In genomic region chr14:48614003-48614402, GRCh38 we compare ENCODE assay signal across 22 cellular contexts.
DNase-seq lines count a peak whose midpoint lies in the region; ATAC-seq, FAIRE-seq and TF ChIP-seq lines count a peak whose summit lies in the region.
"Had no signal": no experiment of that assay in that cellular context is flagged by ENCODE, and none has a peak within 500 bp of the region (broad histone marks: within the 10 kb centered on the region; RNA-seq: fewer than 3 reads in every experiment).

No MANE protein-coding gene starts in this region.

- H3K27ac ChIP-seq in SK-N-SH (ENCODE audit: low read depth in 2 of 2, low read length in 1 of 2) (no peak overlapping the region), astrocyte (ENCODE audit: low read depth, low read length) (no peak overlapping the region), smooth muscle cell (ENCODE audit: low read depth) (no peak overlapping the region), left lung (no peak overlapping the region)
- H3K27ac ChIP-seq: 22Rv1, A549 had no signal

- no peaks in the 10 kb centered on the region for H3K9me2 ChIP-seq in SK-N-SH

- no peak overlapping the region for H3K4me3 Mint-ChIP-seq in astrocyte (ENCODE audit: unreplicated experiment)
- H3K4me3 Mint-ChIP-seq: CD4-positive, alpha-beta memory T cell; GM23338; H9 had no signal

- no peak overlapping the region for H3K4me3 ChIP-seq in SK-N-SH (ENCODE audit: low read depth in 2 of 2, low read length in 1 of 2)
- H3K4me3 ChIP-seq in astrocyte (ENCODE audit: insufficient read depth, low read depth, low read length) = no peak overlapping the region
- H3K4me3 ChIP-seq in choroid plexus epithelial cell (ENCODE audit: low read depth, low read length) = no peak overlapping the region
- H3K4me3 ChIP-seq in smooth muscle cell = no peak overlapping the region
- no peak overlapping the region for H3K4me3 ChIP-seq in left lung
- H3K4me3 ChIP-seq: A549, GM23338 had no signal

- no peak for ATAC-seq in SK-N-SH treated with all-trans-retinoic acid at 6 μM for 48 hours
- no peak for ATAC-seq in left lung
- no peak for ATAC-seq in Right ventricle myocardium inferior
- ATAC-seq: A549, GM23338, HCT116 had no signal

- no peak for FAIRE-seq in astrocyte (lab: Jason Lieb, UNC)
- FAIRE-seq: A549, GM12891, GM18507 had no signal

- intact Hi-C loops in left lung (cut with DNase I) (no loop called here), Right ventricle myocardium inferior (cut with DNase I) (no loop called here)

- TF ChIP-seq CTCF in SK-N-SH (IDR thresholded peaks at IDR 0.05) (no peak), astrocyte (IDR thresholded peaks at IDR 0.05; ENCODE audit: insufficient read depth, low read depth, low read length) (no peak), choroid plexus epithelial cell (conservative IDR thresholded peaks at IDR 0.05; ENCODE audit: low read depth, low read length) (no peak), smooth muscle cell (IDR thresholded peaks at IDR 0.05; ENCODE audit: borderline replicate concordance, insufficient read depth, poor library complexity, severe bottlenecking) (no peak), left lung (IDR thresholded peaks at IDR 0.05) (no peak)

- no peaks in the 10 kb centered on the region for H3K9me3 ChIP-seq in SK-N-SH
- H3K9me3 ChIP-seq in astrocyte (ENCODE audit: insufficient read depth, low read depth, low read length) = no peaks in the 10 kb centered on the region
- no peaks in the 10 kb centered on the region for H3K9me3 ChIP-seq in smooth muscle cell (replicated peaks; ENCODE audit: low read depth)
- peaks cover 0 to 26% of the 10 kb centered on the region in 2 donors for H3K9me3 ChIP-seq in left lung
- H3K9me3 ChIP-seq: A549 had no signal

- CTCF ChIA-PET in SK-N-SH (lab: Yijun Ruan, JAX) = no interaction called here

- POLR2A ChIA-PET in SK-N-SH (lab: Yijun Ruan, JAX) = no interaction called here

- H3K9ac ChIP-seq in SK-N-SH = no peak overlapping the region
- H3K9ac ChIP-seq in astrocyte (ENCODE audit: low read length) = no peak overlapping the region
- H3K9ac ChIP-seq in smooth muscle cell (ENCODE audit: low read depth) = no peak overlapping the region

- H3K79me2 ChIP-seq in SK-N-SH (ENCODE audit: insufficient read depth) (no peaks in the 10 kb centered on the region), astrocyte (ENCODE audit: insufficient read depth, low read length) (no peaks in the 10 kb centered on the region), smooth muscle cell (ENCODE audit: low read depth) (no peaks in the 10 kb centered on the region)

- H3K4me1 ChIP-seq in SK-N-SH (ENCODE audit: control insufficient read depth in 1 of 2, insufficient read depth in 2 of 2, low read depth in 1 of 2, low read length in 1 of 2) (no peaks in the 10 kb centered on the region; a peak in 1 of 4 replicates), astrocyte (ENCODE audit: insufficient read depth, low read length) (no peaks in the 10 kb centered on the region), smooth muscle cell (ENCODE audit: low read depth) (peaks cover 5% of the 10 kb centered on the region), left lung (no peaks in the 10 kb centered on the region)
- H3K4me1 ChIP-seq: A549 had no signal

- no peaks in the 10 kb centered on the region for H3F3A ChIP-seq in SK-N-SH (replicated peaks; ENCODE audit: insufficient read depth)
- H3F3A ChIP-seq in smooth muscle cell (ENCODE audit: low read depth) = no peaks in the 10 kb centered on the region

- no peak for TF ChIP-seq EP300 in SK-N-SH (IDR thresholded peaks at IDR 0.05; ENCODE audit: borderline replicate concordance in 1 of 2, low read depth in 1 of 2, low read length in 1 of 2)

- no peak for DNase-seq in SK-N-SH
- peak; percentile 3 for DNase-seq in astrocyte (ENCODE audit: low read depth)
- peak; percentile 1 for DNase-seq in choroid plexus epithelial cell (ENCODE audit: low read depth)
- no peak for DNase-seq in smooth muscle cell (lab: John Stamatoyannopoulos, UW; ENCODE audit: unreplicated experiment)
- no peak for DNase-seq in left lung
- no peak for DNase-seq in Right ventricle myocardium inferior (ENCODE audit: missing footprints)
- DNase-seq in A172 (ENCODE audit: low spot score) = no peak
- DNase-seq: ACHN; C1 segment of cervical spinal cord; Calu3; CD4-positive, alpha-beta memory T cell; COR-L47; DMS79 treated with DMSO at 0.1 percent for 48 hours; GF-D8; H9 had no signal

- H3K4me2 ChIP-seq in SK-N-SH (no peak overlapping the region), astrocyte (ENCODE audit: low read length) (no peak overlapping the region), smooth muscle cell (no peak overlapping the region)
- H3K4me2 ChIP-seq: A549, GM23338 had no signal

- H3K36me3 Mint-ChIP-seq in astrocyte (ENCODE audit: low read depth, unreplicated experiment) = peaks cover 1% of the 10 kb centered on the region
- H3K36me3 Mint-ChIP-seq: CD4-positive, alpha-beta memory T cell had no signal

- peaks cover 13% of the 10 kb centered on the region for H3K9me3 Mint-ChIP-seq in astrocyte (ENCODE audit: unreplicated experiment)

- H4K20me1 ChIP-seq in SK-N-SH (ENCODE audit: insufficient read depth) (no peaks in the 10 kb centered on the region), astrocyte (ENCODE audit: insufficient read depth, low read length) (no peaks in the 10 kb centered on the region), smooth muscle cell (ENCODE audit: low read depth) (no peaks in the 10 kb centered on the region)

- no peaks in the 10 kb centered on the region for H3K27me3 ChIP-seq in SK-N-SH (ENCODE audit: insufficient read depth)
- H3K27me3 ChIP-seq in astrocyte (ENCODE audit: insufficient read depth, low read length) = no peaks in the 10 kb centered on the region
- H3K27me3 ChIP-seq in smooth muscle cell (ENCODE audit: low read depth) = no peaks in the 10 kb centered on the region
- H3K27me3 ChIP-seq in left lung = no peaks in the 10 kb centered on the region

- H3K27me3 Mint-ChIP-seq in astrocyte (ENCODE audit: low read depth, unreplicated experiment) = no peaks in the 10 kb centered on the region
- H3K27me3 Mint-ChIP-seq: CD4-positive, alpha-beta memory T cell had no signal

- no peak for TF ChIP-seq RAD21 in SK-N-SH (IDR thresholded peaks at IDR 0.05; ENCODE audit: low read length)

- no peaks in the 10 kb centered on the region for H3K36me3 ChIP-seq in SK-N-SH (replicated peaks in 1 of 2; ENCODE audit: control insufficient read depth in 1 of 2, insufficient read depth in 2 of 2, low read length in 1 of 2)
- no peaks in the 10 kb centered on the region for H3K36me3 ChIP-seq in astrocyte (ENCODE audit: insufficient read depth, low read length)
- no peaks in the 10 kb centered on the region for H3K36me3 ChIP-seq in smooth muscle cell (ENCODE audit: low read depth)
- no peaks in the 10 kb centered on the region for H3K36me3 ChIP-seq in left lung

- no peak overlapping the region for H3K27ac Mint-ChIP-seq in astrocyte (ENCODE audit: unreplicated experiment)
- H3K27ac Mint-ChIP-seq: CD4-positive, alpha-beta memory T cell; GM23338; H9 had no signal

- H3K4me1 Mint-ChIP-seq in astrocyte (ENCODE audit: low read depth, unreplicated experiment) = no peaks in the 10 kb centered on the region
- H3K4me1 Mint-ChIP-seq: CD4-positive, alpha-beta memory T cell; GM23338; H9 had no signal

- WGBS in SK-N-SH (ENCODE audit: low lambda C conversion rate) = 28% methylated on average over 2 of the region's 2 CpGs
- 73% methylated on average over 2 of the region's 2 CpGs for WGBS in smooth muscle cell (ENCODE audit: low lambda C conversion rate)

- H2AFZ ChIP-seq in SK-N-SH (ENCODE audit: low read depth) (no peak overlapping the region), astrocyte (ENCODE audit: low read depth, low read length) (no peak overlapping the region), smooth muscle cell (ENCODE audit: low read depth) (peak overlapping the region; percentile 36)
- H2AFZ ChIP-seq: GM23338 had no signal

TF ChIP-seq in SK-N-SH treated with all-trans-retinoic acid at 6 μM for 48 hours, 23 proteins besides CTCF, POLR2A, EP300 and RAD21:
- peak; percentile 67 for TF ChIP-seq ISL1 (CRISPR knock-in tag; IDR thresholded peaks at IDR 0.05)
- TF ChIP-seq BACH2 (CRISPR knock-in tag; IDR thresholded peaks at IDR 0.05; ENCODE audit: borderline replicate concordance) = no peak

TF ChIP-seq in SK-N-SH, 30 proteins besides CTCF, POLR2A, EP300 and RAD21:
- no peak for TF ChIP-seq TAF1 (IDR thresholded peaks at IDR 0.05; ENCODE audit: borderline replicate concordance, low read depth, low read length)
- TF ChIP-seq JUND (IDR thresholded peaks at IDR 0.05) = no peak
- no peak for TF ChIP-seq TEAD4 (IDR thresholded peaks at IDR 0.05; ENCODE audit: borderline replicate concordance, insufficient read depth)
- no peak for TF ChIP-seq FOSL2 (IDR thresholded peaks at IDR 0.05; ENCODE audit: borderline replicate concordance, low read depth)
- no peak for TF ChIP-seq MEF2A (IDR thresholded peaks at IDR 0.05; ENCODE audit: borderline replicate concordance, low read depth)
- TF ChIP-seq NRF1 (IDR thresholded peaks at IDR 0.05; ENCODE audit: low read depth, low read length) = no peak
- no peak for TF ChIP-seq FOXM1 (IDR thresholded peaks at IDR 0.05; ENCODE audit: low read depth)
- no peak for TF ChIP-seq TCF12 (IDR thresholded peaks at IDR 0.05)
- TF ChIP-seq NFIC (IDR thresholded peaks at IDR 0.05; ENCODE audit: borderline replicate concordance) = no peak
- no peak for TF ChIP-seq SMC3 (IDR thresholded peaks at IDR 0.05; ENCODE audit: low read depth, low read length)
- no peak for TF ChIP-seq EZH2phosphoT487 (IDR thresholded peaks at IDR 0.05; ENCODE audit: borderline replicate concordance, low read depth)
- no peak for TF ChIP-seq PBX3 (IDR thresholded peaks at IDR 0.05)
- no peak for TF ChIP-seq USF1 (IDR thresholded peaks at IDR 0.05; ENCODE audit: borderline replicate concordance, low read depth)
- TF ChIP-seq GATA2 (CRISPR knock-in tag; IDR thresholded peaks at IDR 0.05) = no peak
- TF ChIP-seq RFX5 (IDR thresholded peaks at IDR 0.05; ENCODE audit: low read length) = no peak

Comparison
In these comparisons a context has a peak if more than half of its experiments do, and no peak if none do; other contexts are left out.
1. DNase-seq: peak in astrocyte (single experiment) and choroid plexus epithelial cell (single experiment); none in SK-N-SH (single experiment), smooth muscle cell (single experiment), left lung (0 of 2), Right ventricle myocardium inferior (single experiment) and A172 (single experiment).